In the genomic region with DNA sequence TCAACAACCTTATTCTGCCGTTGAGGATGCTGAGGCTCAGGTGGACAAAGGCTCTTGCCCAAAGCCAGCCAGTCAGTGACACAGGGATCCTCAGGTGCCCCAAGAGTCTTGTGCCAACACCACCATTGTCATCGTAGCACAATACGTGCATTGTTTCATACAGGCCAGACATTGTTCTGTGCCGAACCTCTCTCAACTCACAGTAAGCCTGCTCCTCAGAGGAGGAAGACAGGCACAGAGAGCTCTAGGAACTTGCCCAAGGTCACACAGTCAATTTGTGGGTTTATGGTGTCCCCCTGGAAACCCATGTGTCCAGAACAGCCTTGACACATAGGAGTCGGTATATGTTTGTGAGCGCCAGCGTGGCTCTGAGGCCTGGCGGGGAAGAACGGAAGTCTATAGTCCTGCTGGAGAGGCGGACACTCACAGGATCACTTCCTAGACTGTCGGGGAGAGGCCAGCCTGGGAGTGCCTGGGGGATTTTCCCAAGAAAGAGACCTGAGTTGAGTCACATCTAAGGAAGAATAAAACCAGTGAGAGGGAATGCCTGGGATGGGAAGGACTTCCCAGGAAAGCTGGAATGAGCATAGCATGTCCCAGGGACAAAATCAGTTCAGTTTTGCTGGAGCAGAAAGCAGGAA, we compare ENCODE assay signal across 16 cellular contexts. TPM values are rescaled to one million over a fixed set of nuclear protein-coding genes. Genes with fewer than 3 reads are reported as not detected.
DNase-seq lines count a peak whose midpoint lies in the region; ATAC-seq, FAIRE-seq and TF ChIP-seq lines count a peak whose summit lies in the region.
"Had no signal": no experiment of that assay in that cellular context is flagged by ENCODE, and none has a peak within 500 bp of the region (broad histone marks: within the 10 kb centered on the region; RNA-seq: fewer than 3 reads in every experiment).

No MANE protein-coding gene starts in this region.

- H4K20me1 ChIP-seq in H1 (replicated peaks in 1 of 2; ENCODE audit: control insufficient read depth in 1 of 2, insufficient read depth in 2 of 2, low read length in 2 of 2): peaks cover 0 to 2% of the 10 kb centered on the region in 2 experiments

- H3K23ac ChIP-seq in H1 (ENCODE audit: insufficient read length): no peak overlapping the region

- ATAC-seq in Panc1: peak; percentile 8; the same call in 1 of the 2 replicates
- ATAC-seq in aorta (ENCODE audit: low FRiP score): no peak

- no peak overlapping the region for H3K4me2 ChIP-seq in H1 (ENCODE audit: insufficient read depth in 1 of 2, low read depth in 2 of 2, low read length in 2 of 2)

- H3K9me3 ChIP-seq in Panc1 (ENCODE audit: control insufficient read depth, insufficient read depth, low read depth, low read length) (no peaks in the 10 kb centered on the region), H1 (ENCODE audit: insufficient read depth in 2 of 2, low read depth in 1 of 2, low read length in 1 of 2) (no peaks in the 10 kb centered on the region), aorta (ENCODE audit: control insufficient read depth, low read length) (no peaks in the 10 kb centered on the region)

- peaks cover 44% of the 10 kb centered on the region for H3K4me1 Mint-ChIP-seq in activated T-cell treated with anti-CD3 and anti-CD28 coated beads, Interleukin-2, amount 50 U/mL, for 24 hours (ENCODE audit: low read depth)

- in situ Hi-C loops in Panc1 (cut with HindIII; ENCODE audit: low pct_unique_long_range_greater_than_20kb, low sequenced_read_pairs): no loop called here

- peak overlapping the region; percentile 75; the same call in 1 of the 2 replicates for H2BK15ac ChIP-seq in H1 (ENCODE audit: low read length)

- H3K4me3 Mint-ChIP-seq in activated T-cell treated with anti-CD3 and anti-CD28 coated beads, Interleukin-2, amount 50 U/mL, for 24 hours: no peak overlapping the region
- H3K4me3 Mint-ChIP-seq: endodermal cell, HFFc6 had no signal

- H3K4me3 ChIP-seq in Panc1 (ENCODE audit: low read depth in 2 of 2, low read length in 2 of 2) (no peak overlapping the region), H1 (ENCODE audit: extremely low read depth in 1 of 4, insufficient read depth in 2 of 4, low read depth in 3 of 4, low read length in 4 of 4) (no peak overlapping the region), aorta (ENCODE audit: low read length in 2 of 2) (no peak overlapping the region)

- H2AK5ac ChIP-seq in H1 (ENCODE audit: low read depth, low read length): peak overlapping the region; percentile 18; the same call in 1 of the 2 replicates

- WGBS in H1 (ENCODE audit: extremely low coverage in 1 of 2, insufficient coverage in 1 of 2, insufficient read length in 1 of 2, insufficient replicate concordance in 2 of 2, low coverage in 1 of 2, low lambda C conversion rate in 2 of 2, missing lambda C conversion rate in 1 of 2), 2 experiments: 92% methylated on average over 11 of the region's 11 CpGs; no CpG with 5 or more reads in 1 of the 2 experiments
- 94 to 97% methylated on average over 11 of the region's 11 CpGs for WGBS in aorta, 2 donors

- H3K27me3 ChIP-seq in Panc1 (ENCODE audit: control insufficient read depth, insufficient read depth, low read length) (no peaks in the 10 kb centered on the region), H1 (replicated peaks in 1 of 4; ENCODE audit: control insufficient read depth in 3 of 4, extremely low read depth in 1 of 4, insufficient read depth in 3 of 4, low read length in 3 of 4) (no peaks in the 10 kb centered on the region; a peak in 1 of 7 replicates), aorta (ENCODE audit: control insufficient read depth in 1 of 2, insufficient read depth in 2 of 2, low read length in 1 of 2) (no peaks in the 10 kb centered on the region)

- intact Hi-C loops in Panc1 (cut with micrococcal nuclease; ENCODE audit: unreplicated experiment): no loop called here
- intact Hi-C loops in aorta (cut with DNase I): no loop called here

- no peak overlapping the region for H2AFZ ChIP-seq in H1 (ENCODE audit: low read length)

- no peak overlapping the region for H3K14ac ChIP-seq in H1 (ENCODE audit: insufficient read length)

- H3K27ac Mint-ChIP-seq in activated T-cell treated with anti-CD3 and anti-CD28 coated beads, Interleukin-2, amount 50 U/mL, for 24 hours: peak overlapping the region; percentile 48
- H3K27ac Mint-ChIP-seq: endodermal cell, HFFc6, progenitor cell of endocrine pancreas had no signal

- no peaks in the 10 kb centered on the region for H3K27me3 Mint-ChIP-seq in activated T-cell treated with anti-CD3 and anti-CD28 coated beads, Interleukin-2, amount 50 U/mL, for 24 hours

- no peaks in the 10 kb centered on the region; the same call in 1 of the 2 replicates for H3K79me1 ChIP-seq in H1 (ENCODE audit: low read depth, low read length)

- CTCF ChIA-PET in Panc1 (lab: Charles Lee): no interaction called here
- CTCF ChIA-PET in H1 (lab: Charles Lee; ENCODE audit: partially characterized antibody): interaction anchor here (1.1 to 1.8 kb wide), 4 partner anchors 18 to 120 kb away, joined by 3 to 6 read pairs (median 3); no protein-coding TSS in a partner anchor

- H3K18ac ChIP-seq in H1 (ENCODE audit: extremely low read depth, low read length): peak overlapping the region; percentile 38; the same call in 1 of the 2 replicates

- peak overlapping the region in 1 of 4 experiments; percentile 11; a peak in 1 of 7 replicates for H3K9ac ChIP-seq in H1 (replicated peaks in 1 of 4; ENCODE audit: extremely low read depth in 1 of 4, low read depth in 3 of 4, low read length in 3 of 4)

- H4K8ac ChIP-seq in H1 (ENCODE audit: extremely low read depth, insufficient read depth, low read length): no peak overlapping the region

- no peaks in the 10 kb centered on the region for H3K9me3 Mint-ChIP-seq in activated T-cell treated with anti-CD3 and anti-CD28 coated beads, Interleukin-2, amount 50 U/mL, for 24 hours
- H3K9me3 Mint-ChIP-seq: endodermal cell had no signal

- no peak for TF ChIP-seq EP300 in H1 (IDR thresholded peaks at IDR 0.05; ENCODE audit: borderline replicate concordance in 1 of 2, low read depth in 2 of 2, low read length in 2 of 2)

- peak overlapping the region; percentile 35; the same call in 1 of the 2 replicates for H2BK12ac ChIP-seq in H1 (ENCODE audit: low read depth, low read length)

- no peak overlapping the region for H3K4ac ChIP-seq in H1 (replicated peaks; ENCODE audit: insufficient read length, low read depth, low read length)

- no peaks in the 10 kb centered on the region for H3K36me3 Mint-ChIP-seq in activated T-cell treated with anti-CD3 and anti-CD28 coated beads, Interleukin-2, amount 50 U/mL, for 24 hours (ENCODE audit: low read depth)

- H2BK20ac ChIP-seq in H1 (ENCODE audit: low read length): 0 out of 2 replicates have a peak overlapping the region, but pooled peaks have one; percentile 43

- H3K23me2 ChIP-seq in H1 (ENCODE audit: low read depth, low read length): no peaks in the 10 kb centered on the region; the same call in 1 of the 2 replicates

- no peak for DNase-seq in activated T-cell treated with anti-CD3 and anti-CD28 coated beads, Interleukin-2, amount 50 U/mL, for 24 hours
- DNase-seq in activated T-cell treated with anti-CD3 and anti-CD28 coated beads for 4 hours: no peak
- no peak for DNase-seq in Panc1 (ENCODE audit: low read depth, low spot score)
- DNase-seq in H1 (ENCODE audit: low read depth in 1 of 2, low spot score in 2 of 2): no peak
- DNase-seq in renal cortical epithelial cell (ENCODE audit: low read depth): peak; percentile 83
- no peak for DNase-seq in NCI-H1694 treated with DMSO at 0.1 percent for 48 hours (lab: John Stamatoyannopoulos, UW)
- DNase-seq in NCI-H1048 (lab: John Stamatoyannopoulos, UW): no peak
- DNase-seq in aorta: no peak
- DNase-seq: endodermal cell, glutamatergic neuron, HFFc6, MM.1S, NCI-H2171 had no signal

- H2BK5ac ChIP-seq in H1 (ENCODE audit: low read depth, low read length): no peak overlapping the region

- no peak overlapping the region for H4K5ac ChIP-seq in H1 (ENCODE audit: insufficient read length, low read depth, low read length)

- TF ChIP-seq CTCF in Panc1 (IDR thresholded peaks at IDR 0.05) (no peak), H1 (IDR thresholded peaks at IDR 0.05; ENCODE audit: control extremely low read depth in 1 of 3, insufficient read depth in 1 of 3, low read depth in 1 of 3, low read length in 3 of 3) (no peak)

- H3K4me1 ChIP-seq in Panc1 (ENCODE audit: control insufficient read depth, insufficient read depth, low read length) (peaks cover 45% of the 10 kb centered on the region), H1 (replicated peaks in 1 of 4; ENCODE audit: control insufficient read depth in 3 of 4, insufficient read depth in 4 of 4, low read length in 3 of 4) (peaks cover 0 to 6% (median 5%) of the 10 kb centered on the region in 4 experiments; a peak in 5 of 7 replicates), aorta (ENCODE audit: control insufficient read depth in 1 of 2, insufficient read depth in 2 of 2, low read length in 2 of 2) (no peaks in the 10 kb centered on the region)

- H3K36me3 ChIP-seq in Panc1 (ENCODE audit: control insufficient read depth, insufficient read depth, low read length): no peaks in the 10 kb centered on the region
- no peaks in the 10 kb centered on the region for H3K36me3 ChIP-seq in H1 (ENCODE audit: control insufficient read depth in 2 of 4, insufficient read depth in 4 of 4, low read length in 3 of 4)
- no peaks in the 10 kb centered on the region for H3K36me3 ChIP-seq in aorta (ENCODE audit: control insufficient read depth in 1 of 2, insufficient read depth in 2 of 2, low read length in 1 of 2)

- no peaks in the 10 kb centered on the region for H3K79me2 ChIP-seq in H1 (ENCODE audit: control insufficient read depth in 1 of 2, insufficient read depth in 2 of 2, low read length in 2 of 2)

- no peak overlapping the region for H2BK120ac ChIP-seq in H1 (replicated peaks; ENCODE audit: low read depth, low read length)

- TF ChIP-seq POLR2A in H1 (IDR thresholded peaks at IDR 0.05; ENCODE audit: control extremely low read depth in 1 of 2, low read depth in 2 of 2, low read length in 2 of 2): no peak

- H3K56ac ChIP-seq in H1 (replicated peaks; ENCODE audit: insufficient read length, low read depth, low read length): no peak overlapping the region

- no TSS peak for BruUV-seq in Panc1 (replicated peaks; lab: Mats Ljungman, UMichigan)

- no peak for TF ChIP-seq RAD21 in H1 (IDR thresholded peaks at IDR 0.05 in 1 of 2, conservative IDR thresholded peaks at IDR 0.05 in 1 of 2; ENCODE audit: low read depth in 2 of 2, low read length in 2 of 2)

- peak overlapping the region; percentile 69 for H4K91ac ChIP-seq in H1 (replicated peaks; ENCODE audit: insufficient read length, low read length)

- H3K27ac ChIP-seq in Panc1 (ENCODE audit: low read length) (peak overlapping the region; percentile 89), H1 (ENCODE audit: low read depth, low read length) (no peak overlapping the region), aorta (ENCODE audit: low read depth in 1 of 2, low read length in 2 of 2) (no peak overlapping the region)

- POLR2A ChIA-PET in Panc1 (lab: Charles Lee) (interaction anchor here (0.6 kb wide), 1 partner anchor 49 kb away, joined by 9 read pairs; no protein-coding TSS in a partner anchor), H1 (lab: Charles Lee; ENCODE audit: partially characterized antibody) (interaction anchor here (0.9 kb wide), 1 partner anchor 17 kb away, joined by 3 read pairs; no protein-coding TSS in a partner anchor)

- no peak for FAIRE-seq in H1 (lab: Jason Lieb, UNC)
- FAIRE-seq: D721Med, islet of Langerhans had no signal

RNA-seq across cellular contexts. Expression of gene LIF, which starts 20.2 kb away (rescaled TPM):
- 34.4 TPM for total RNA-seq in Panc1 (2021; ENCODE audit: unreplicated experiment)
- polyA plus RNA-seq in Panc1 (2012; ENCODE audit: insufficient read length): 40.7 TPM
- 3.3 and 3.5 TPM in 2 replicates for total RNA-seq in H1 (2021; fragmentation: NEBNext Ultra II Directional; extraction: Animal tissue kit (Norgen Biotek cat#: 25700))
- polyA plus RNA-seq in H1 (2011; rRNA removed): 3.3 and 4.1 TPM in 2 replicates
- 4.0 TPM for polyA plus RNA-seq in H1 (2011; cell fraction: cytosol; rRNA removed)
- polyA plus RNA-seq in H1 (2011; cell fraction: nucleus; rRNA removed): 16.5 TPM
- 3.5 to 4.5 TPM (median 3.9 TPM) in 4 replicates for polyA plus RNA-seq in H1 (2012, experiment 1 of 2)
- 2.9 TPM for polyA plus RNA-seq in H1 (2012, experiment 2 of 2)
- polyA plus RNA-seq in H1 (2013, experiment 1 of 2): 2.2 TPM
- 1.8 TPM for polyA plus RNA-seq in H1 (2013, experiment 2 of 2)
- 9.4 and 9.6 TPM in 2 replicates for polyA minus RNA-seq in H1 (2011; rRNA and poly(A)+ RNA removed)
- polyA minus RNA-seq in H1 (2011; cell fraction: cytosol; rRNA and poly(A)+ RNA removed): 6.2 TPM
- polyA minus RNA-seq in H1 (2011; cell fraction: nucleus; rRNA and poly(A)+ RNA removed): 4.6 TPM
- 58.1 and 84.0 TPM in 2 replicates for total RNA-seq in renal cortical epithelial cell
- 1 to 10 TPM; 4.5 to 6.6 TPM for total RNA-seq in aorta
- 1 to 10 TPM; 1.3 to 2.3 TPM for polyA plus RNA-seq in aorta

RNA-seq across cellular contexts. Expression of gene OSM, which starts 40.3 kb away (rescaled TPM):
- total RNA-seq in Panc1 (2021; ENCODE audit: unreplicated experiment): not detected
- not detected for polyA plus RNA-seq in Panc1 (2012; ENCODE audit: insufficient read length)
- total RNA-seq in H1 (2021; fragmentation: NEBNext Ultra II Directional; extraction: Animal tissue kit (Norgen Biotek cat#: 25700)): not detected in 2 replicates
- polyA plus RNA-seq in H1 (2011; rRNA removed): not detected in 2 replicates
- polyA plus RNA-seq in H1 (2011; cell fraction: cytosol; rRNA removed): not detected
- not detected for polyA plus RNA-seq in H1 (2011; cell fraction: nucleus; rRNA removed)
- polyA plus RNA-seq in H1 (2012, experiment 1 of 2): not detected in 4 replicates
- polyA plus RNA-seq in H1 (2012, experiment 2 of 2): not detected
- polyA plus RNA-seq in H1 (2013, experiment 1 of 2): not detected
- polyA plus RNA-seq in H1 (2013, experiment 2 of 2): not detected
- polyA minus RNA-seq in H1 (2011; rRNA and poly(A)+ RNA removed): not detected in 2 replicates
- polyA minus RNA-seq in H1 (2011; cell fraction: cytosol; rRNA and poly(A)+ RNA removed): not detected
- polyA minus RNA-seq in H1 (2011; cell fraction: nucleus; rRNA and poly(A)+ RNA removed): not detected
- total RNA-seq in renal cortical epithelial cell: not detected in 2 replicates
- total RNA-seq in aorta: 1 to 10 TPM; 1.4 to 3.9 TPM
- polyA plus RNA-seq in aorta: 1 to 10 TPM; 1.4 to 1.6 TPM
- total RNA-seq: endodermal cell, HFFc6, progenitor cell of endocrine pancreas had no signal
